ENCODE assay signal across 8 cellular contexts in genomic region chr19:1905071-1905862, GRCh38. TPM values are rescaled to one million over a fixed set of nuclear protein-coding genes. Genes with fewer than 3 reads are reported as not detected.
DNase-seq lines count a peak whose midpoint lies in the region; TF ChIP-seq lines count a peak whose summit lies in the region.

Gene ADAT3 (plus strand): TSS chr19:1905399. CDS start chr19:1912048, 6,649 bp downstream.
Gene SCAMP4 (plus strand): TSS chr19:1905399. CDS start chr19:1915020, 9,621 bp downstream.

- H3K79me2 ChIP-seq in GM23248 (ENCODE audit: insufficient read depth) = peaks cover 47% of the 10 kb centered on the region

- 0 out of 2 replicates have a peak, but pooled peaks cover 10% of the 10 kb centered on the region for H3F3A ChIP-seq in GM23248 (ENCODE audit: insufficient read depth)

- H3K27me3 ChIP-seq in GM23248 (replicated peaks; ENCODE audit: insufficient read depth) (no peaks in the 10 kb centered on the region), esophagus muscularis mucosa (no peaks in the 10 kb centered on the region)

- H3K4me3 ChIP-seq in GM23248 = peak within 1 kb of the TSS; percentile 86
- H3K4me3 ChIP-seq in esophagus muscularis mucosa = peak within 1 kb of the TSS; percentile 71 to 94 (median 83)

- TF ChIP-seq POLR2A in esophagus muscularis mucosa (IDR thresholded peaks at IDR 0.05; ENCODE audit: low read depth) = peak; percentile 43

- H3K36me3 ChIP-seq in GM23248 (ENCODE audit: low read depth) (no peaks in the 10 kb centered on the region), esophagus muscularis mucosa (peaks cover 0 to 6% (median 0%) of the 10 kb centered on the region in 4 donors)

- TF ChIP-seq CTCF in esophagus muscularis mucosa (IDR thresholded peaks at IDR 0.05) = peak in 1 of 3 experiments; percentile 20

- WGBS in GM23248 (ENCODE audit: low coverage in 1 of 2, low lambda C conversion rate in 2 of 2, missing lambda C conversion rate in 2 of 2), 2 experiments = 1% methylated on average over 50 to 81 of the region's 93 CpGs
- 0% methylated on average over 37 of the region's 93 CpGs for WGBS in esophagus muscularis mucosa

- H3K9me3 ChIP-seq in GM23248 (ENCODE audit: low read depth) (no peaks in the 10 kb centered on the region), esophagus muscularis mucosa (no peaks in the 10 kb centered on the region)

- H3K4me1 ChIP-seq in GM23248 (ENCODE audit: insufficient read depth) (peaks cover 6% of the 10 kb centered on the region; the same call in 1 of the 2 replicates), esophagus muscularis mucosa (peaks cover 14 to 61% (median 47%) of the 10 kb centered on the region in 4 donors)

- intact Hi-C loops in esophagus muscularis mucosa (cut with DNase I) = no loop called here

- peak within 1 kb of the TSS; percentile 75 for H2AFZ ChIP-seq in GM23248

- H3K4me2 ChIP-seq in GM23248 (ENCODE audit: unreplicated experiment) = peak within 1 kb of the TSS; percentile 89

- no peaks in the 10 kb centered on the region for H3K9me2 ChIP-seq in GM23248 (ENCODE audit: insufficient read depth)

- no peaks in the 10 kb centered on the region for H4K20me1 ChIP-seq in GM23248 (ENCODE audit: insufficient read depth)

- peak; percentile 96 for DNase-seq in DMS79 (lab: John Stamatoyannopoulos, UW)
- DNase-seq in GM23248 = peak; percentile 99
- peak; percentile 96 to 97 for DNase-seq in Kasumi-1 (lab: John Stamatoyannopoulos, UW)
- peak; percentile 99 for DNase-seq in RKO (ENCODE audit: low spot score)
- DNase-seq in activated T-helper 1 cell treated with Interleukin-2 at 50 U/mL for 16 hours (ENCODE audit: low read depth) = peak; percentile 98
- peak; percentile 99 for DNase-seq in esophagus muscularis mucosa (ENCODE audit: extremely low spot score)
- DNase-seq in myocyte (ENCODE audit: low read depth) = peak; percentile 99
- peak; percentile 96 to 99 for DNase-seq in stimulated activated CD8-positive, alpha-beta memory T cell treated with anti-CD3 and anti-CD28 coated beads, Interleukin-7, amount 100 ng/mL, for 4 hours (ENCODE audit: low read depth in 2 of 2)

- H3K27ac ChIP-seq in GM23248 (peak within 1 kb of the TSS; percentile 63), esophagus muscularis mucosa (replicated peaks in 1 of 4) (peak within 1 kb of the TSS; percentile 86 to 89 (median 86))

- H3K9ac ChIP-seq in GM23248 = peak within 1 kb of the TSS; percentile 85

- in situ Hi-C loops in GM23248 (cut with MboI) = no loop called here

- TF ChIP-seq EP300 in esophagus muscularis mucosa (IDR thresholded peaks at IDR 0.05) = no peak

RNA-seq across cellular contexts. Expression of gene ADAT3, which starts in this region (rescaled TPM):
- 0.22 and 3.2 TPM in 2 replicates for total RNA-seq in GM23248 (2014; rRNA removed; shearing (Covaris generic))
- 2.4 and 3.2 TPM in 2 replicates for polyA plus RNA-seq in GM23248 (2016; fragmentation: Nextera tagmentation; extraction: Ambion mirVana)
- total RNA-seq in esophagus muscularis mucosa (1 to 10 TPM; 3.8 to 5.6 (median 4.4) TPM), myocyte (4.7 and 5.0 TPM in 2 replicates)
- 3.4 TPM for polyA plus RNA-seq in myocyte (2012)

RNA-seq across cellular contexts. Expression of gene SCAMP4, which starts in this region (rescaled TPM):
- 110 and 185 TPM in 2 replicates for total RNA-seq in GM23248 (2014; rRNA removed; shearing (Covaris generic))
- polyA plus RNA-seq in GM23248 (2016; fragmentation: Nextera tagmentation; extraction: Ambion mirVana) = 73.9 and 81.9 TPM in 2 replicates
- total RNA-seq in esophagus muscularis mucosa (10 to 100 TPM; 26.6 to 76.5 (median 59.3) TPM), myocyte (73.0 and 97.7 TPM in 2 replicates)
- polyA plus RNA-seq in myocyte (2012) = 51.3 TPM

Comparison
In these comparisons a context has a peak if more than half of its experiments do, and no peak if none do; other contexts are left out.
1. Peak in every context shown above with its lines: DNase-seq, H3K4me3 ChIP-seq and H3K27ac ChIP-seq.